In the genomic region with DNA sequence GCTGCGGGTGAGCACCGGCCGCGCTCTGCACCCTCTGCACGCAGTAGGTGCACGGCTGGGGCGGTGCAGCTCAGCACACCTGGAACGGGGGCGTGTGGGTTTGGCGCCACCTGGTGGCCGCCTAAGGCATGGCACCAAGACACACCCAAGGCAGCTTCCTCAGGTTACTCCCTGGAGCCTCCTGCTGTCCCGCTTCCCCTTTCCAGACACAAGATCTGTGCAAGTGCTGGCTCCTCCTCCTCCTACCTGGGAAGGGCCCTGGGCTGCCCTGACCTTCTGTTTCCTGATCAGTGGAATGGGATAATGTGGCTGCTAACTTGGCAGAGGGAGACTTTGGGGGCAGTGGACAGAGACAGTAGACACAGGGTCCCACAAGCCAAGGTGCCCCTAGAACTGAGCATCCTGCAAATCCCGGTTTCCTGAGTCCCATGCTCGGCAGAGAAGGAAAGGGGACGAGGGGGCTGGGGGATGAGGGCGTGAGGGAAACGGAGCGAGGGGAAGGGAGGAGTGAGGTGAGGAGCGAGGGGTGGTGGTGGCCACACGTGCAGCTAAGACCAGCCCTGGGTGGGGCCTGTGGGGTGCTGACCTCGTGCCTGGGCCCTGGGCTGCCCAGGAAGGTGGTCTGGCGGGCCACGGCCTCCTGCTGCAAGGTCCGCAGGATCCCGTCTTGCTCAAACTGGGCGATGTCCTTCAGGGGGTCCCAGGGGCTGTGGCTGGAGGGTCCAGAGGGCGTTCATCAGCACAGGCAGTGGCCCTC, we compare ENCODE assay signal across 9 cellular contexts. TPM values are rescaled to one million over a fixed set of nuclear protein-coding genes. Genes with fewer than 3 reads are reported as not detected.
DNase-seq lines count a peak whose midpoint lies in the region; ATAC-seq and TF ChIP-seq lines count a peak whose summit lies in the region.
"Had no signal": no experiment of that assay in that cellular context is flagged by ENCODE, and none has a peak within 500 bp of the region (broad histone marks: within the 10 kb centered on the region; RNA-seq: fewer than 3 reads in every experiment).

No MANE protein-coding gene starts in this region.

- H3K27ac Mint-ChIP-seq in activated CD4-positive, alpha-beta T cell treated with anti-CD3 and anti-CD28 coated beads for 36 hours = no peak overlapping the region
- H3K27ac Mint-ChIP-seq: dendritic cell treated with granulocyte-macrophage colony-stimulating factor and Interleukin-4, amounts not matched to agents 40 ng/mL and 50 ng/mL, for 4 days had no signal

- H3K4me1 ChIP-seq in right lobe of liver = no peaks in the 10 kb centered on the region

- TF ChIP-seq POLR2A in right lobe of liver (IDR thresholded peaks at IDR 0.05) = no peak

- H3K9me3 ChIP-seq in right lobe of liver = no peaks in the 10 kb centered on the region

- H3K4me1 Mint-ChIP-seq in activated CD4-positive, alpha-beta T cell treated with anti-CD3 and anti-CD28 coated beads for 36 hours = no peaks in the 10 kb centered on the region

- H3K27me3 ChIP-seq in right lobe of liver = no peaks in the 10 kb centered on the region

- ATAC-seq in activated CD4-positive, alpha-beta T cell treated with anti-CD3 and anti-CD28 coated beads for 36 hours = peak; percentile 88
- ATAC-seq in right lobe of liver (peak; percentile 78 to 89 (median 84)), GM21447 (IDR thresholded peaks at IDR 0.05; ENCODE audit: unreplicated experiment) (no peak)

- WGBS in right lobe of liver (ENCODE audit: insufficient coverage, low coverage, low lambda C conversion rate, missing lambda C conversion rate) = 22% methylated on average over 7 of the region's 27 CpGs

- no peak overlapping the region for H3K4me3 Mint-ChIP-seq in activated CD4-positive, alpha-beta T cell treated with anti-CD3 and anti-CD28 coated beads for 36 hours
- H3K4me3 Mint-ChIP-seq: dendritic cell treated with granulocyte-macrophage colony-stimulating factor and Interleukin-4, amounts not matched to agents 40 ng/mL and 50 ng/mL, for 4 days had no signal

- intact Hi-C loops in activated CD4-positive, alpha-beta T cell treated with anti-CD3 and anti-CD28 coated beads for 36 hours (cut with DNase I, micrococcal nuclease) = loop anchor here (1.0 to 5.0 kb wide), 8 partner anchors 55 to 664 kb away; no protein-coding TSS in a partner anchor
- intact Hi-C loops in right lobe of liver (cut with DNase I) = loop anchor here (5.0 kb wide), 1 partner anchor 55 kb away; no protein-coding TSS in a partner anchor

- no peaks in the 10 kb centered on the region for H3K27me3 Mint-ChIP-seq in activated CD4-positive, alpha-beta T cell treated with anti-CD3 and anti-CD28 coated beads for 36 hours
- H3K27me3 Mint-ChIP-seq: dendritic cell treated with granulocyte-macrophage colony-stimulating factor and Interleukin-4, amounts not matched to agents 40 ng/mL and 50 ng/mL, for 4 days had no signal

- POLR2A ChIA-PET in activated CD4-positive, alpha-beta T cell treated with anti-CD3 and anti-CD28 coated beads for 36 hours (lab: Charles Lee) = no interaction called here

- DNase-seq in Daoy (ENCODE audit: low read depth) (peak; percentile 80), HFF-Myc (ENCODE audit: extremely low read depth, low read depth) (no peak), NCI-H2227 treated with DMSO at 0.1 percent for 48 hours (lab: John Stamatoyannopoulos, UW) (peak; percentile 59), cerebellum (ENCODE audit: low spot score) (peak; percentile 76), right lobe of liver (peak; percentile 68 to 78 (median 77))
- peak; percentile 84 for DNase-seq in activated CD4-positive, alpha-beta T cell treated with anti-CD3 and anti-CD28 coated beads for 36 hours
- peak; percentile 40 for DNase-seq in stimulated activated CD8-positive, alpha-beta memory T cell treated with anti-CD3 and anti-CD28 coated beads, Interleukin-12 subunit alpha, Interleukin-12 subunit beta, amount 100 ng/mL, for 1 hour (ENCODE audit: low read depth)

- no peaks in the 10 kb centered on the region for H3K36me3 ChIP-seq in right lobe of liver

- CTCF ChIA-PET in activated CD4-positive, alpha-beta T cell treated with anti-CD3 and anti-CD28 coated beads for 36 hours (lab: Charles Lee) = interaction anchor here (0.6 to 2.7 kb wide), 29 partner anchors 13 to 571 kb away, joined by 3 to 35 read pairs (median 4); no protein-coding TSS in a partner anchor

- no peaks in the 10 kb centered on the region for H3K36me3 Mint-ChIP-seq in activated CD4-positive, alpha-beta T cell treated with anti-CD3 and anti-CD28 coated beads for 36 hours (ENCODE audit: low read depth)

- H3K9me3 Mint-ChIP-seq in activated CD4-positive, alpha-beta T cell treated with anti-CD3 and anti-CD28 coated beads for 36 hours (ENCODE audit: low read depth) = no peaks in the 10 kb centered on the region
- H3K9me3 Mint-ChIP-seq: dendritic cell treated with granulocyte-macrophage colony-stimulating factor and Interleukin-4, amounts not matched to agents 40 ng/mL and 50 ng/mL, for 4 days had no signal

- H3K4me3 ChIP-seq in HFF-Myc (replicated peaks; ENCODE audit: low read depth, low read length) (no peak overlapping the region), right lobe of liver (no peak overlapping the region)

- TF ChIP-seq CTCF in HFF-Myc (IDR thresholded peaks at IDR 0.05; ENCODE audit: low read depth, low read length, missing control alignments) (peak; percentile 99), right lobe of liver (IDR thresholded peaks at IDR 0.05) (peak; percentile 97 to 100 (median 98))

- H3K27ac ChIP-seq in right lobe of liver = no peak overlapping the region

RNA-seq across cellular contexts. Expression of a gene that starts 34.8 kb away (rescaled TPM):
- 36.6 and 42.6 TPM in 2 replicates for total RNA-seq in Daoy (2014; rRNA removed; shearing (Covaris generic))
- 100 to 1,000 TPM in 1 of 2 experiments, 10 to 100 TPM in 1; 94.1 to 126 TPM for total RNA-seq in activated CD4-positive, alpha-beta T cell treated with anti-CD3 and anti-CD28 coated beads for 36 hours
- total RNA-seq in cerebellum = 20.2 TPM
- total RNA-seq in right lobe of liver = 10 to 100 TPM; 17.3 to 44.7 (median 22.7) TPM
